Comparison of ENCODE assay signal across 37 cellular contexts in the genomic region with DNA sequence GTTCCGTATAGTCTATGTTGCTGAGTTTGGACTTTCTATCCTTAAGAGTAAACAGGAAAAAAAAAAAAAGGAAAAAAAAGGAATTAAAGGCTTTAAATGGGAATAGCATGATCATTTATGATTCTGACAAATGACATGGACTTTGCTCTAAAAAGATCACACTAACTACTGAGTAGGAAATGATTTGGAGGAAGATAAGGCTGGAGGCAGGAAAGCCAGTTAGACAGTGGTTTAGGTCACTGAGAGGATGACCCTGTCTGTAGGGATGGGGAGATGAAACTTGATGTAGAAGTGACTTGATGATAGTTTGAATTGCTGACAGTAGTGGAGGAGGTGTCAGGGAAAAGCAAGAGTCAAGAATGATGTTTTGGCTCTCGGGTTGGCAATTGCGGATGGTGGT.
"Had no signal": no experiment of that assay in that cellular context is flagged by ENCODE, and none has a peak within 500 bp of the region (broad histone marks: within the 10 kb centered on the region; RNA-seq: fewer than 3 reads in every experiment).

No MANE protein-coding gene starts in this region.

- H3K27ac Mint-ChIP-seq: activated CD4-positive, alpha-beta T cell treated with anti-CD3 and anti-CD28 coated beads for 36 hours; activated CD4-positive, alpha-beta T cell treated with anti-CD3 and anti-CD28 coated beads, Interleukin-2, amount 10 ng/mL, durations not matched to agents 7 days and 5 days; activated CD8-positive, alpha-beta T cell treated with anti-CD3 and anti-CD28 coated beads, Interleukin-2, amount 10 ng/mL, durations not matched to agents 7 days and 5 days; activated naive CD8-positive, alpha-beta T cell treated with anti-CD3 and anti-CD28 coated beads for 36 hours; WTC11 had no signal

- H3K4me2 ChIP-seq: KMS-11, PC-9 had no signal

- H2AFZ ChIP-seq: PC-9 had no signal

- H3K27me3 Mint-ChIP-seq: activated CD4-positive, alpha-beta T cell treated with anti-CD3 and anti-CD28 coated beads for 36 hours; activated CD4-positive, alpha-beta T cell treated with anti-CD3 and anti-CD28 coated beads, Interleukin-2, amount 10 ng/mL, durations not matched to agents 7 days and 5 days; activated naive CD8-positive, alpha-beta T cell treated with anti-CD3 and anti-CD28 coated beads for 36 hours; central memory CD8-positive, alpha-beta T cell had no signal

- H3K9ac ChIP-seq: KMS-11 had no signal

- H3K4me3 ChIP-seq: cardiac muscle cell, PC-9 had no signal

- H3K4me1 Mint-ChIP-seq: activated naive CD8-positive, alpha-beta T cell treated with anti-CD3 and anti-CD28 coated beads for 36 hours had no signal

- H3K36me3 Mint-ChIP-seq: activated naive CD8-positive, alpha-beta T cell treated with anti-CD3 and anti-CD28 coated beads for 36 hours; WTC11 had no signal

- H3K27me3 ChIP-seq: brain microvascular endothelial cell had no signal

- ATAC-seq: activated CD4-positive, alpha-beta T cell treated with anti-CD3 and anti-CD28 coated beads for 36 hours; activated CD4-positive, CD25-positive, alpha-beta regulatory T cell treated with anti-CD3 and anti-CD28 coated beads, Interleukin-2, amount 50 U/mL, for 24 hours; activated CD8-positive, alpha-beta T cell treated with anti-CD3 and anti-CD28 coated beads, Interleukin-2, amount 10 ng/mL, durations not matched to agents 7 days and 5 days; Right ventricle myocardium inferior; WTC11 had no signal

- FAIRE-seq: RCC 7860 had no signal

- H3K27ac ChIP-seq: brain microvascular endothelial cell, cardiac muscle cell, KMS-11, PC-9, RWPE1 had no signal

- H3K4me3 Mint-ChIP-seq: activated CD4-positive, alpha-beta T cell treated with anti-CD3 and anti-CD28 coated beads for 36 hours; activated CD4-positive, alpha-beta T cell treated with anti-CD3 and anti-CD28 coated beads, Interleukin-2, amount 10 ng/mL, durations not matched to agents 7 days and 5 days; activated CD8-positive, alpha-beta T cell treated with anti-CD3 and anti-CD28 coated beads, Interleukin-2, amount 10 ng/mL, durations not matched to agents 7 days and 5 days; activated naive CD8-positive, alpha-beta T cell treated with anti-CD3 and anti-CD28 coated beads for 36 hours; central memory CD8-positive, alpha-beta T cell; WTC11 had no signal

- H3K9me3 Mint-ChIP-seq: activated CD4-positive, alpha-beta T cell treated with anti-CD3 and anti-CD28 coated beads, Interleukin-2, amount 10 ng/mL, durations not matched to agents 7 days and 5 days; activated naive CD8-positive, alpha-beta T cell treated with anti-CD3 and anti-CD28 coated beads for 36 hours; central memory CD8-positive, alpha-beta T cell; WTC11 had no signal

- H3K36me3 ChIP-seq: brain microvascular endothelial cell, cardiac muscle cell had no signal

- DNase-seq: activated CD4-positive, alpha-beta T cell treated with anti-CD3 and anti-CD28 coated beads for 36 hours; activated CD4-positive, alpha-beta T cell treated with anti-CD3 and anti-CD28 coated beads, Interleukin-2, amount 10 ng/mL, durations not matched to agents 7 days and 5 days; activated CD4-positive, alpha-beta T cell treated with anti-CD3 and anti-CD28 coated beads, Interleukin-2, amount 50 U/mL, for 48 hours; activated CD8-positive, alpha-beta memory T cell treated with anti-CD3 and anti-CD28 coated beads, Interleukin-2, amount 50 U/mL, for 48 hours; activated CD8-positive, alpha-beta T cell treated with anti-CD3 and anti-CD28 coated beads, Interleukin-2, amount 10 ng/mL, durations not matched to agents 7 days and 5 days; activated effector memory CD4-positive, alpha-beta T cell treated with Interleukin-2 at 50 U/mL for 16 hours; activated naive CD4-positive, alpha-beta T cell treated with anti-CD3 and anti-CD28 coated beads, Interleukin-2, amount 50 U/mL, for 16 hours; activated naive CD8-positive, alpha-beta T cell treated with anti-CD3 and anti-CD28 coated beads for 36 hours; activated T-cell treated with anti-CD3 and anti-CD28 coated beads, Interleukin-2, amount 50 U/mL, for 48 hours; amniotic stem cell; aorta; brain microvascular endothelial cell; MM.1S; MV-4-11; NCI-H1092; NCI-H1436 treated with DMSO at 0.1 percent for 48 hours; NCI-H1694 treated with DMSO at 0.1 percent for 48 hours; NCI-H2029; NCI-H345; NCI-H510A; NCI-H526; NCI-H748 treated with DMSO at 0.1 percent for 48 hours; NK-92 treated with Interleukin-12 subunit alpha and Interleukin-12 subunit beta, amount 100 ng/mL, for 24 hours; PC-9; SIG-M5; SW 1271; T-helper 1 cell; T-helper 2 cell; T-helper 9 cell had no signal
